ENCODE assay signal across 22 cellular contexts in the genomic region with DNA sequence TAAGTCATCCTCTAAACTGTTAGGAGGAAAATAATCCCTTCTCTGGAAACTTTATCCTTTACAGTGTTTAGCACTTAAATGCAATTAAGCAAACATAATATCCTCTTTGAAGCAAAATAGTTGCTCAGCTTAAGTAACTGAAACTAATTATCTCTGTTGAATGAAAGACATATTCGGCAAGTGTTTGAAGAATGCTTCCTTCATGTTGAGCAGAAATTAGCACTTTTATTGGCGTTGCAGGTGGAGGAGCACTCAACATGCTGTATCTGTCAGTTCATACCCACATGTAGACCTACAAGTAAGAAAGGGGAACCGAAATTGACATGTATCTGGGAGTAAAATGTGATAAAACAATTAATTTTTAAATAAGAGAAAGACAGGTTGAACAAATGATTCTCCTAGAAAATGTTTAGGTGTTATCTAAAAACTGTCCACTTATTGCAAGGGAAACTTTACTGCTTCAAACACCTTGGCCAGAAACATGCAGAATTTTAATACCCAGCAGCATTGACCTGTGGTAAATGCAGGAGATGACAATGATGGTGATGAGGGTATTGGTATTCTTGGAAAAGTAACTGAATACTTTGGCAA.
DNase-seq lines count a peak whose midpoint lies in the region; ATAC-seq and TF ChIP-seq lines count a peak whose summit lies in the region.
"Had no signal": no experiment of that assay in that cellular context is flagged by ENCODE, and none has a peak within 500 bp of the region (broad histone marks: within the 10 kb centered on the region; RNA-seq: fewer than 3 reads in every experiment).

No MANE protein-coding gene starts in this region.

- DNase-seq in NCI-H748 (lab: John Stamatoyannopoulos, UW; ENCODE audit: unreplicated experiment) (peak; percentile 7), NCI-H748 treated with DMSO at 0.1 percent for 48 hours (lab: John Stamatoyannopoulos, UW) (no peak), NAMALWA (ENCODE audit: low spot score) (peak; percentile 31), mammary epithelial cell (no peak), DMS153 (lab: John Stamatoyannopoulos, UW) (no peak)
- DNase-seq in T-helper 2 cell treated with Interferon-gamma antibody and Interleukin-4, amounts not matched to agents 5 μg/mL and 100 μg/mL, for 36 hours (ENCODE audit: low spot score), result no peak
- no peak for DNase-seq in stimulated activated naive CD8-positive, alpha-beta T cell treated with anti-CD3 and anti-CD28 coated beads, Interleukin-15, Interleukin-2, amounts not matched to agents 100 U/mL and 50 U/mL, for 24 hours
- DNase-seq: 8988T; CD4-positive, CD25-positive, alpha-beta regulatory T cell; GF-D8; HFFc6; MV-4-11; NCI-H1436; NCI-H1930; NCI-H2171 treated with DMSO at 0.1 percent for 48 hours; NCI-H446; NCI-H526 treated with DMSO at 0.1 percent for 48 hours; NK-92 treated with Interleukin-12 subunit alpha and Interleukin-12 subunit beta, amount 100 ng/mL, for 24 hours; SJCRH30 had no signal

- H3K4me3 ChIP-seq in OCI-LY3 (ENCODE audit: low read length) (no peak overlapping the region), mammary epithelial cell (replicated peaks in 1 of 3; ENCODE audit: insufficient read depth in 1 of 3, low read depth in 2 of 3, low read length in 3 of 3) (no peak overlapping the region)
- H3K4me3 ChIP-seq: SJCRH30 had no signal

- in situ Hi-C loops in mammary epithelial cell (cut with MboI; ENCODE audit: low sequenced_read_pairs in 2 of 2), result no loop called here

- H3K36me3 Mint-ChIP-seq in T-helper 2 cell treated with Interferon-gamma antibody and Interleukin-4, amounts not matched to agents 5 μg/mL and 100 μg/mL, for 36 hours (ENCODE audit: low read depth), result no peaks in the 10 kb centered on the region
- H3K36me3 Mint-ChIP-seq: CD4-positive, CD25-positive, alpha-beta regulatory T cell had no signal

- whole genome bisulfite sequencing in mammary epithelial cell (ENCODE audit: low coverage, missing lambda C conversion rate), result 33% methylated on average over 3 of the region's 3 CpGs

- H3K9me3 Mint-ChIP-seq in T-helper 2 cell treated with Interferon-gamma antibody and Interleukin-4, amounts not matched to agents 5 μg/mL and 100 μg/mL, for 36 hours, result no peaks in the 10 kb centered on the region
- H3K9me3 Mint-ChIP-seq: T-helper 1 cell treated with Interleukin-12 subunit alpha and Interleukin-12 subunit beta and Interleukin-4 antibody, amounts not matched to agents 30 μg/mL and 1 μg/mL, for 36 hours had no signal

- H3K79me2 ChIP-seq in OCI-LY3 (ENCODE audit: low read length) (no peaks in the 10 kb centered on the region), mammary epithelial cell (ENCODE audit: insufficient read depth, low read length) (no peaks in the 10 kb centered on the region)

- H3K27ac ChIP-seq in OCI-LY3 (ENCODE audit: low read length), result no peak overlapping the region
- H3K27ac ChIP-seq in mammary epithelial cell (ENCODE audit: insufficient read depth, low read depth, low read length), result no peak overlapping the region
- H3K27ac ChIP-seq: SJCRH30 had no signal

- CTCF ChIA-PET in mammary epithelial cell (lab: Charles Lee; ENCODE audit: low non-redundant PET), result no interaction called here

- intact Hi-C loops in mammary epithelial cell (cut with micrococcal nuclease), result no loop called here

- no TSS peak for BruUV-seq in mammary epithelial cell (replicated peaks; lab: Mats Ljungman, UMichigan)

- H3K4me2 ChIP-seq in OCI-LY3 (ENCODE audit: low read length), result peak overlapping the region; percentile 35; the same call in 1 of the 2 replicates
- H3K4me2 ChIP-seq in mammary epithelial cell (ENCODE audit: insufficient read depth, low read depth, low read length), result no peak overlapping the region

- no peaks in the 10 kb centered on the region for H3K4me1 Mint-ChIP-seq in T-helper 2 cell treated with Interferon-gamma antibody and Interleukin-4, amounts not matched to agents 5 μg/mL and 100 μg/mL, for 36 hours (ENCODE audit: low read depth)
- H3K4me1 Mint-ChIP-seq: B cell; CD4-positive, CD25-positive, alpha-beta regulatory T cell had no signal

- no peaks in the 10 kb centered on the region for H3K27me3 ChIP-seq in OCI-LY3 (ENCODE audit: low read depth, low read length)
- H3K27me3 ChIP-seq in mammary epithelial cell (ENCODE audit: insufficient read depth, low read length), result no peaks in the 10 kb centered on the region
- H3K27me3 ChIP-seq: SJCRH30 had no signal

- H4K20me1 ChIP-seq in OCI-LY3 (ENCODE audit: insufficient read depth, low read length), result no peaks in the 10 kb centered on the region
- no peaks in the 10 kb centered on the region for H4K20me1 ChIP-seq in mammary epithelial cell (ENCODE audit: insufficient read depth, low read length)

- H3K9me3 ChIP-seq in OCI-LY3 (ENCODE audit: insufficient read depth, low read length) (no peaks in the 10 kb centered on the region), mammary epithelial cell (replicated peaks; ENCODE audit: insufficient read depth, low read length) (no peaks in the 10 kb centered on the region)

- H2AFZ ChIP-seq in OCI-LY3 (ENCODE audit: low read depth, low read length), result no peak overlapping the region
- H2AFZ ChIP-seq in mammary epithelial cell (ENCODE audit: low read depth, low read length), result no peak overlapping the region

- H3K27me3 Mint-ChIP-seq in T-helper 2 cell treated with Interferon-gamma antibody and Interleukin-4, amounts not matched to agents 5 μg/mL and 100 μg/mL, for 36 hours (ENCODE audit: low read depth), result no peaks in the 10 kb centered on the region
- H3K27me3 Mint-ChIP-seq: B cell; CD4-positive, CD25-positive, alpha-beta regulatory T cell had no signal

- TF ChIP-seq CTCF in OCI-LY3 (IDR thresholded peaks at IDR 0.05; ENCODE audit: low read depth, low read length), result no peak
- TF ChIP-seq CTCF in mammary epithelial cell (conservative IDR thresholded peaks at IDR 0.05 in 1 of 2, IDR thresholded peaks at IDR 0.05 in 1 of 2; ENCODE audit: extremely low read depth in 1 of 2, insufficient read depth in 1 of 2, low read depth in 1 of 2, low read length in 2 of 2), result no peak

- H3K9ac ChIP-seq in OCI-LY3 (ENCODE audit: low read length), result no peak overlapping the region
- no peak overlapping the region for H3K9ac ChIP-seq in mammary epithelial cell (ENCODE audit: insufficient read depth, low read length)

- H3K36me3 ChIP-seq in OCI-LY3 (replicated peaks; ENCODE audit: low read depth, low read length) (no peaks in the 10 kb centered on the region), mammary epithelial cell (ENCODE audit: insufficient read depth, low read length) (no peaks in the 10 kb centered on the region)
- H3K36me3 ChIP-seq: SJCRH30 had no signal

- no peak for ATAC-seq in stimulated activated naive CD8-positive, alpha-beta T cell treated with anti-CD3 and anti-CD28 coated beads, Interleukin-15, Interleukin-2, amounts not matched to agents 100 U/mL and 50 U/mL, for 24 hours

- H3K4me1 ChIP-seq in OCI-LY3 (ENCODE audit: low read length), result peaks cover 21% of the 10 kb centered on the region
- no peaks in the 10 kb centered on the region for H3K4me1 ChIP-seq in mammary epithelial cell (ENCODE audit: insufficient read depth, low read length)

- H3K4me3 Mint-ChIP-seq in T-helper 2 cell treated with Interferon-gamma antibody and Interleukin-4, amounts not matched to agents 5 μg/mL and 100 μg/mL, for 36 hours, result no peak overlapping the region
- H3K4me3 Mint-ChIP-seq: B cell; CD4-positive, CD25-positive, alpha-beta regulatory T cell; HFFc6; T-helper 1 cell treated with Interleukin-12 subunit alpha and Interleukin-12 subunit beta and Interleukin-4 antibody, amounts not matched to agents 30 μg/mL and 1 μg/mL, for 36 hours had no signal

- dilution Hi-C loops in mammary epithelial cell (cut with HindIII; ENCODE audit: low sequenced_read_pairs), result no loop called here

- H3K27ac Mint-ChIP-seq in T-helper 2 cell treated with Interferon-gamma antibody and Interleukin-4, amounts not matched to agents 5 μg/mL and 100 μg/mL, for 36 hours, result no peak overlapping the region
- H3K27ac Mint-ChIP-seq: B cell; CD4-positive, CD25-positive, alpha-beta regulatory T cell; HFFc6; T-helper 1 cell treated with Interleukin-12 subunit alpha and Interleukin-12 subunit beta and Interleukin-4 antibody, amounts not matched to agents 30 μg/mL and 1 μg/mL, for 36 hours had no signal

Comparison
In these comparisons a context has a peak if more than half of its experiments do, and no peak if none do; other contexts are left out.
1. DNase-seq: peak in NCI-H748 (single experiment) and NAMALWA (single experiment); none in NCI-H748 treated with DMSO at 0.1 percent for 48 hours (single experiment), mammary epithelial cell (single experiment), T-helper 2 cell treated with Interferon-gamma antibody and Interleukin-4, amounts not matched to agents 5 μg/mL and 100 μg/mL, for 36 hours (single experiment), DMS153 (single experiment) and stimulated activated naive CD8-positive, alpha-beta T cell treated with anti-CD3 and anti-CD28 coated beads, Interleukin-15, Interleukin-2, amounts not matched to agents 100 U/mL and 50 U/mL, for 24 hours (single experiment).